In the genomic region with DNA sequence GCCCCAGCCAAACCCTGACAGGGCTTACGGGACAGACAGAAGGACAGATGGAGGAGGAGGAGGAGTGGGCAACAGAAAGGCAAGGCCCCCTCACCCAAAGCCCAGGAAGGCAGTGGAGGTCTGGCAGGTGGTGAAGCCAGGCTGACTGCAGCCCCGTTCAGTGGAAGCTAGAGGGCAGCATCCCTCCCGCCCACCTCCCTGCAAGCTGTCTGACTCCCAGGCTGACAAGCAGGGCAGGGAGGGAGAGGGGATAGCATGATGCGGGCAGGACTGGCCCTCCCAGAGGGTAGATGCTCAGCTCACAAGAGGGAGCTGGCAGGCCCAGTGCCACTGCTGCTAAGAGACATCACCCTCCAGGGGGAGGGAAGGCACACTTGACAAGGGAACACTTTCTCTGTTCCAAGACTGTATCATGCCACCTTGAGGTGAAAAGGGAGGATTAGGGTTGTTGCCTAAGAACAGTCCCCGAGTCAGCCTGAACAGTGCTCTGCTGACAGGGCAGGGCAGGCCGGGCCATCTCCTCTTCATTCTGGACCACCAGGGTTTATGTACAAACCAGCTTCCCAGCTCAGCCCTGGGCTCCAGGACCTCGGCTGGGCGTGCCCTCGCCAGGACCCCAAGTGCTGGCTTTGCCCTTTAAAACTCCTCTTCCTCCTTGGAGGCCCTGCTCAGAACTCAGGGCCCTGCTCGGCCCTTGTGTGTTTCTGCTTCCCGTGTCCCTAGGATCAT, we compare ENCODE assay signal across 8 cellular contexts.
DNase-seq lines count a peak whose midpoint lies in the region; ATAC-seq, FAIRE-seq and TF ChIP-seq lines count a peak whose summit lies in the region.

No MANE protein-coding gene starts in this region.

- CTCF ChIA-PET in Panc1 (lab: Charles Lee) = interaction anchor here (0.5 to 2.3 kb wide), 17 partner anchors 9 to 231 kb away, joined by 3 to 15 read pairs (median 3); no protein-coding TSS in a partner anchor

- H3K27me3 ChIP-seq in Panc1 (ENCODE audit: control insufficient read depth, insufficient read depth, low read length) = no peaks in the 10 kb centered on the region
- H3K27me3 ChIP-seq in cardiac muscle cell = no peaks in the 10 kb centered on the region

- ATAC-seq in GM19395 (IDR thresholded peaks at IDR 0.05; ENCODE audit: unreplicated experiment) (peak; percentile 71), HG03432 (IDR thresholded peaks at IDR 0.05; ENCODE audit: unreplicated experiment) (peak; percentile 68), Panc1 (peak; percentile 73)

- no TSS peak for BruUV-seq in Panc1 (replicated peaks; lab: Mats Ljungman, UMichigan)

- DNase-seq in DMS 273 (lab: John Stamatoyannopoulos, UW; ENCODE audit: unreplicated experiment) = peak; percentile 79
- peak; percentile 72 for DNase-seq in Panc1 (ENCODE audit: low read depth, low spot score)
- DNase-seq in activated naive CD4-positive, alpha-beta T cell treated with Interleukin-2 at 50 U/mL for 16 hours = peak; percentile 66
- peak; percentile 68 to 70 for DNase-seq in cardiac muscle cell (ENCODE audit: low read depth in 1 of 2, low spot score in 1 of 2)
- DNase-seq in retina = peak; percentile 79
- no peak for DNase-seq in RCC 7860 (ENCODE audit: low spot score)

- in situ Hi-C loops in Panc1 (cut with HindIII; ENCODE audit: low pct_unique_long_range_greater_than_20kb, low sequenced_read_pairs) = no loop called here

- POLR2A ChIA-PET in Panc1 (lab: Charles Lee) = no interaction called here

- H3K27ac ChIP-seq in Panc1 (ENCODE audit: low read length) (no peak overlapping the region), cardiac muscle cell (no peak overlapping the region)

- no peak overlapping the region for H3K4me3 ChIP-seq in Panc1 (ENCODE audit: low read depth in 2 of 2, low read length in 2 of 2)
- no peak overlapping the region for H3K4me3 ChIP-seq in cardiac muscle cell

- intact Hi-C loops in Panc1 (cut with micrococcal nuclease; ENCODE audit: unreplicated experiment) = no loop called here

- FAIRE-seq in RCC 7860 (lab: Jason Lieb, UNC) = no peak

- H3K36me3 ChIP-seq in Panc1 (ENCODE audit: control insufficient read depth, insufficient read depth, low read length) (peaks cover 5% of the 10 kb centered on the region; the same call in 1 of the 2 replicates), cardiac muscle cell (no peaks in the 10 kb centered on the region)

- H3K9me3 ChIP-seq in Panc1 (ENCODE audit: control insufficient read depth, insufficient read depth, low read depth, low read length) (no peaks in the 10 kb centered on the region), cardiac muscle cell (ENCODE audit: low read depth) (no peaks in the 10 kb centered on the region)

- H3K4me1 ChIP-seq in Panc1 (ENCODE audit: control insufficient read depth, insufficient read depth, low read length) = peaks cover 9% of the 10 kb centered on the region
- H3K4me1 ChIP-seq in cardiac muscle cell (ENCODE audit: low read depth) = no peaks in the 10 kb centered on the region

- TF ChIP-seq CTCF in Panc1 (IDR thresholded peaks at IDR 0.05) (peak; percentile 99), cardiac muscle cell (IDR thresholded peaks at IDR 0.05; ENCODE audit: low read depth, low read length) (peak; percentile 77)
